ENCODE assay signal across 8 cellular contexts in the genomic region with DNA sequence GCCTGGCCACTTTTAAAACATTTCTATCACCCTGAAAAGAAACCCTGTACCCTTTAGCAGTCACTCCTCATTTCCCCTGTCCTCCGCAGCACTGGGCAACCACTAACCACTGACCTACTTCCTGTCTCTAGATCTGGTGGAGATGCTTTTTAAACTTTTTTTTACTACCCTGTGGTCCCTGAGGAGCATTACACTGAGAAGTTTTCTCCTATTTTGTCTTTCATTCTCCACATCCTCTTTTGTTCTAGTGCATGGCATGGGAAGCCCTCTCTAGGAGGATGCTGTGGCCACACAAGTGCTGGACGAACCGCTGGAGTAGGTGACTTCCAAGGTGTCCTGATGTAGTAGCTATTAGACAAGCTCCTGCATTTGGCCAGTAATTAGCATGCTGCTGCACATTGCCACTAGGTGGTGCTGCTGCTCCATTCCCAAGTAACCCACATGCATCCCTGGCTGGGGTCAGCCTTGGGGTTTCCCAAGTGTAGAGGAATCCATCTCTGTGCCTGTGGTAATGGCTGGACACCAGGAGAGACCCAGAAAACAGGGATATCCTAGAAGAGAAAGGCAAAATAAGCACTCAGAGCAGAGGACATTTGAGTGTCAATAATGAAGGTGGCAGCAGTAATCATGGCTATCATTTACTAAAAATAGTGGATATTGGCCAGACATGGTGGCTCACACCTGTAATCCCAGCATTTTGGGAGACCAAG.
DNase-seq lines count a peak whose midpoint lies in the region; ATAC-seq and TF ChIP-seq lines count a peak whose summit lies in the region.

No MANE protein-coding gene starts in this region.

- no peak overlapping the region for H3K27ac ChIP-seq in brain microvascular endothelial cell

- DNase-seq in SW480 (ENCODE audit: low spot score) (peak; percentile 71), brain microvascular endothelial cell (peak; percentile 59), islet precursor cell (peak; percentile 94), DMS79 (lab: John Stamatoyannopoulos, UW) (no peak), NCI-H345 treated with DMSO at 0.1 percent for 48 hours (lab: John Stamatoyannopoulos, UW; ENCODE audit: unreplicated experiment) (no peak)
- peak; percentile 58 for DNase-seq in stimulated activated CD4-positive, alpha-beta T cell treated with anti-CD3 and anti-CD28 coated beads, Interleukin-2, amount 100 ng/mL, for 4 hours (ENCODE audit: low read depth)

- in situ Hi-C loops in brain microvascular endothelial cell (cut with HindIII; ENCODE audit: low pct_ligation_motif_present, low sequenced_read_pairs) = no loop called here

- H3K4me3 ChIP-seq in brain microvascular endothelial cell (ENCODE audit: low read depth, low read length) = no peak overlapping the region

- no peaks in the 10 kb centered on the region for H3K36me3 ChIP-seq in brain microvascular endothelial cell (replicated peaks)

- ATAC-seq in GM19035 (IDR thresholded peaks at IDR 0.05; ENCODE audit: unreplicated experiment) = no peak

- no peaks in the 10 kb centered on the region for H3K27me3 ChIP-seq in brain microvascular endothelial cell (replicated peaks)

- TF ChIP-seq CTCF in GM12874 (IDR thresholded peaks at IDR 0.05; ENCODE audit: insufficient read depth, low read depth, low read length) (peak; percentile 96), brain microvascular endothelial cell (IDR thresholded peaks at IDR 0.05; ENCODE audit: low read depth, low read length, missing control alignments) (peak; percentile 99)

Comparison
In these comparisons a context has a peak if more than half of its experiments do, and no peak if none do; other contexts are left out.
1. DNase-seq: peak in SW480 (single experiment), brain microvascular endothelial cell (single experiment), islet precursor cell (single experiment) and stimulated activated CD4-positive, alpha-beta T cell treated with anti-CD3 and anti-CD28 coated beads, Interleukin-2, amount 100 ng/mL, for 4 hours (single experiment); none in DMS79 (single experiment) and NCI-H345 treated with DMSO at 0.1 percent for 48 hours (single experiment).